8 cellular contexts compared by ENCODE assay signal in the genomic region with DNA sequence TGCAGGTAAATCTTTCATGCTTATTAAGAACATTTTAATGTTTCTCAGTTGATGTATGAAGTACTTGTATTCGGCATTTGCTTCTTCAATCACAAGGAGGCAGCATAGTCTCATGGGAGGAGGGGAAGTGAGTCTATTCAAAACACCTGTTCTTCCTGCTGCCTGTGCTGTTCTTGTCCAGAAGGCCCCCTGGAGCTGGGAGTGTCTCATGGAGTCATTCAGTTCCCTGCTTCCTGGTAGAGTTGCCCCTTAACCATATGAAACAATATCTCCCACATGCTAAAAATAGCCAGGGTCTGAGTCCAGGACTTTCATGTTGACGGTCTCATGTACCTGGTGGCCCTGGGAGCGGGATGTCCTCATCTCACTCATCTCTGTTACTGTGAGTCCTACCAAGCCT. TPM values are rescaled to one million over a fixed set of nuclear protein-coding genes. Genes with fewer than 3 reads are reported as not detected.
A peak's percentile ranks its signal among the peaks of the same experiment; 100 is the strongest.
DNase-seq lines count a peak whose midpoint lies in the region; ATAC-seq and TF ChIP-seq lines count a peak whose summit lies in the region.

No MANE protein-coding gene starts in this region.

- 68% methylated on average over 3 of the region's 3 CpGs for WGBS in mammary epithelial cell (ENCODE audit: low coverage, missing lambda C conversion rate)

- H3K27me3 Mint-ChIP-seq in GM23338 (ENCODE audit: insufficient read depth, low read depth, poor library complexity) (peaks cover 17% of the 10 kb centered on the region), nephron (ENCODE audit: low read depth) (peaks cover 9% of the 10 kb centered on the region)

- no peak overlapping the region for H3K4me3 Mint-ChIP-seq in GM23338
- H3K4me3 Mint-ChIP-seq in nephron: no peak overlapping the region

- H3K36me3 Mint-ChIP-seq in GM23338 (ENCODE audit: low read depth) (no peaks in the 10 kb centered on the region), nephron (ENCODE audit: low read depth) (no peaks in the 10 kb centered on the region)

- H2AFZ ChIP-seq in GM23338 (no peak overlapping the region), mammary epithelial cell (ENCODE audit: low read depth, low read length) (no peak overlapping the region)

- TF ChIP-seq CTCF in GM23338 (conservative IDR thresholded peaks at IDR 0.05; ENCODE audit: low read depth in 2 of 2) (peak; percentile 59 to 83), mammary epithelial cell (conservative IDR thresholded peaks at IDR 0.05 in 1 of 2, IDR thresholded peaks at IDR 0.05 in 1 of 2; ENCODE audit: extremely low read depth in 1 of 2, insufficient read depth in 1 of 2, low read depth in 1 of 2, low read length in 2 of 2) (peak; percentile 38 to 66), nephron (IDR thresholded peaks at IDR 0.05; ENCODE audit: unreplicated experiment in 3 of 3) (peak; percentile 53 to 59 (median 56))

- no peaks in the 10 kb centered on the region for H3F3A ChIP-seq in GM23338 (replicated peaks; ENCODE audit: low read depth)

- no peak overlapping the region for H3K9ac ChIP-seq in mammary epithelial cell (ENCODE audit: insufficient read depth, low read length)

- dilution Hi-C loops in mammary epithelial cell (cut with HindIII; ENCODE audit: low sequenced_read_pairs): no loop called here

- 0 out of 2 replicates have a peak, but pooled peaks cover 2% of the 10 kb centered on the region for H4K20me1 ChIP-seq in GM23338 (replicated peaks; ENCODE audit: insufficient read depth)
- no peaks in the 10 kb centered on the region for H4K20me1 ChIP-seq in mammary epithelial cell (ENCODE audit: insufficient read depth, low read length)

- ATAC-seq in GM23338 (peak; percentile 65), HG02763 (IDR thresholded peaks at IDR 0.05; ENCODE audit: unreplicated experiment) (no peak), GM21723 (IDR thresholded peaks at IDR 0.05; ENCODE audit: unreplicated experiment) (no peak)

- H3K4me1 Mint-ChIP-seq in GM23338: peaks cover 19% of the 10 kb centered on the region
- H3K4me1 Mint-ChIP-seq in nephron: peaks cover 19% of the 10 kb centered on the region

- H3K9me3 Mint-ChIP-seq in GM23338 (no peaks in the 10 kb centered on the region; the same call in 2 of the 3 replicates), nephron (no peaks in the 10 kb centered on the region)

- no peaks in the 10 kb centered on the region for H3K79me2 ChIP-seq in GM23338 (replicated peaks; ENCODE audit: insufficient read depth)
- no peaks in the 10 kb centered on the region for H3K79me2 ChIP-seq in mammary epithelial cell (ENCODE audit: insufficient read depth, low read length)

- in situ Hi-C loops in Caki2 (cut with HindIII; ENCODE audit: low pct_unique_long_range_greater_than_20kb, low sequenced_read_pairs) (no loop called here), mammary epithelial cell (cut with MboI; ENCODE audit: low sequenced_read_pairs in 2 of 2) (no loop called here)

- H3K4me3 ChIP-seq in GM23338 (no peak overlapping the region), mammary epithelial cell (replicated peaks in 1 of 3; ENCODE audit: insufficient read depth in 1 of 3, low read depth in 2 of 3, low read length in 3 of 3) (no peak overlapping the region)

- no peaks in the 10 kb centered on the region for H3K9me3 ChIP-seq in mammary epithelial cell (replicated peaks; ENCODE audit: insufficient read depth, low read length)

- H3K4me2 ChIP-seq in GM23338: no peak overlapping the region
- no peak overlapping the region for H3K4me2 ChIP-seq in mammary epithelial cell (ENCODE audit: insufficient read depth, low read depth, low read length)

- no peaks in the 10 kb centered on the region for H3K9me2 ChIP-seq in GM23338 (ENCODE audit: insufficient read depth)

- CTCF ChIA-PET in mammary epithelial cell (lab: Charles Lee; ENCODE audit: low non-redundant PET): no interaction called here

- H3K36me3 ChIP-seq in GM23338 (ENCODE audit: insufficient read depth) (no peaks in the 10 kb centered on the region), mammary epithelial cell (ENCODE audit: insufficient read depth, low read length) (no peaks in the 10 kb centered on the region)

- H3K27me3 ChIP-seq in GM23338 (ENCODE audit: insufficient read depth): no peaks in the 10 kb centered on the region
- no peaks in the 10 kb centered on the region for H3K27me3 ChIP-seq in mammary epithelial cell (ENCODE audit: insufficient read depth, low read length)

- DNase-seq in Caki2 (ENCODE audit: low read depth): peak; percentile 31
- peak; percentile 72 for DNase-seq in GM23338 (ENCODE audit: low spot score)
- peak; percentile 80 for DNase-seq in NCI-H510A treated with DMSO at 0.1 percent for 48 hours (lab: John Stamatoyannopoulos, UW)
- DNase-seq in mammary epithelial cell: peak; percentile 38
- DNase-seq in stimulated activated CD4-positive, alpha-beta T cell treated with anti-CD3 and anti-CD28 coated beads, Interleukin-12 subunit alpha, Interleukin-12 subunit beta, amount 100 ng/mL, for 4 hours: no peak

- no peak overlapping the region for H3K27ac Mint-ChIP-seq in GM23338
- H3K27ac Mint-ChIP-seq in nephron: peak overlapping the region; percentile 31 to 74 (median 68)

- H3K4me1 ChIP-seq in GM23338 (ENCODE audit: insufficient read depth): no peaks in the 10 kb centered on the region
- peaks cover 6% of the 10 kb centered on the region for H3K4me1 ChIP-seq in mammary epithelial cell (ENCODE audit: insufficient read depth, low read length)

- intact Hi-C loops in mammary epithelial cell (cut with micrococcal nuclease): loop anchor here (2.0 to 5.0 kb wide), 2 partner anchors 44 to 304 kb away; no protein-coding TSS in a partner anchor

- no peak overlapping the region for H3K27ac ChIP-seq in GM23338 (ENCODE audit: low read depth)
- no peak overlapping the region for H3K27ac ChIP-seq in mammary epithelial cell (ENCODE audit: insufficient read depth, low read depth, low read length)

- BruUV-seq in mammary epithelial cell (replicated peaks; lab: Mats Ljungman, UMichigan): no TSS peak

TF ChIP-seq in GM23338, 12 proteins besides CTCF, POLR2A, EP300 and RAD21:
- TF ChIP-seq EZH2 (IDR thresholded peaks at IDR 0.05; ENCODE audit: low read depth, unreplicated experiment): no peak
- no peak for TF ChIP-seq STAT1 (IDR thresholded peaks at IDR 0.05; ENCODE audit: unreplicated experiment)
- no peak for TF ChIP-seq CREB1 (CRISPR knock-in tag; IDR thresholded peaks at IDR 0.05; ENCODE audit: low read depth)
- TF ChIP-seq NANOG (IDR thresholded peaks at IDR 0.05; ENCODE audit: borderline replicate concordance): no peak
- TF ChIP-seq ZNF331 (CRISPR knock-in tag; IDR thresholded peaks at IDR 0.05; ENCODE audit: low read depth): no peak
- no peak for TF ChIP-seq POLR2AphosphoS5 (IDR thresholded peaks at IDR 0.05; ENCODE audit: low read depth)
- no peak for TF ChIP-seq EZH2phosphoT487 (IDR thresholded peaks at IDR 0.05; ENCODE audit: unreplicated experiment)
- TF ChIP-seq, protein P1, sequence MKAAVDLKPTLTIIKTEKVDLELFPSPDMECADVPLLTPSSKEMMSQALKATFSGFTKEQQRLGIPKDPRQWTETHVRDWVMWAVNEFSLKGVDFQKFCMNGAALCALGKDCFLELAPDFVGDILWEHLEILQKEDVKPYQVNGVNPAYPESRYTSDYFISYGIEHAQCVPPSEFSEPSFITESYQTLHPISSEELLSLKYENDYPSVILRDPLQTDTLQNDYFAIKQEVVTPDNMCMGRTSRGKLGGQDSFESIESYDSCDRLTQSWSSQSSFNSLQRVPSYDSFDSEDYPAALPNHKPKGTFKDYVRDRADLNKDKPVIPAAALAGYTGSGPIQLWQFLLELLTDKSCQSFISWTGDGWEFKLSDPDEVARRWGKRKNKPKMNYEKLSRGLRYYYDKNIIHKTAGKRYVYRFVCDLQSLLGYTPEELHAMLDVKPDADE (IDR thresholded peaks at IDR 0.05): no peak
- no peak for TF ChIP-seq JUNB (IDR thresholded peaks at IDR 0.05; ENCODE audit: unreplicated experiment)

RNA-seq across cellular contexts. Expression of gene PPP1R2, which starts 15.5 kb away (rescaled TPM):
- total RNA-seq in Caki2 (2014; rRNA removed; shearing (Covaris generic); ENCODE audit: low replicate concordance): 40.7 and 77.8 TPM in 2 replicates
- 32.9 and 46.8 TPM in 2 replicates for total RNA-seq in GM23338 (2014; rRNA removed; shearing (Covaris generic))
- polyA plus RNA-seq in GM23338 (2016; fragmentation: Nextera tagmentation; extraction: Ambion mirVana) (37.1 and 45.9 TPM in 2 replicates), mammary epithelial cell (11.5 TPM)
- 100 to 1,000 TPM in 1 of 2 donors, 10 to 100 TPM in 1; 45.5 to 129 TPM for total RNA-seq in mammary epithelial cell
- 34.8 TPM for polyA minus RNA-seq in mammary epithelial cell

RNA-seq across cellular contexts. Expression of gene APOD, which starts 25.1 kb away (rescaled TPM):
- total RNA-seq in Caki2 (2014; rRNA removed; shearing (Covaris generic); ENCODE audit: low replicate concordance): not detected in 2 replicates
- not detected in 2 replicates for total RNA-seq in GM23338 (2014; rRNA removed; shearing (Covaris generic))
- polyA plus RNA-seq in GM23338 (2016; fragmentation: Nextera tagmentation; extraction: Ambion mirVana) (not detected in 2 replicates), mammary epithelial cell (0.86 TPM)
- 10 to 100 TPM in 1 of 2 donors, not detected in 1; 31.7 TPM for total RNA-seq in mammary epithelial cell
- not detected for polyA minus RNA-seq in mammary epithelial cell
